21 cellular contexts compared by ENCODE assay signal in the genomic region with DNA sequence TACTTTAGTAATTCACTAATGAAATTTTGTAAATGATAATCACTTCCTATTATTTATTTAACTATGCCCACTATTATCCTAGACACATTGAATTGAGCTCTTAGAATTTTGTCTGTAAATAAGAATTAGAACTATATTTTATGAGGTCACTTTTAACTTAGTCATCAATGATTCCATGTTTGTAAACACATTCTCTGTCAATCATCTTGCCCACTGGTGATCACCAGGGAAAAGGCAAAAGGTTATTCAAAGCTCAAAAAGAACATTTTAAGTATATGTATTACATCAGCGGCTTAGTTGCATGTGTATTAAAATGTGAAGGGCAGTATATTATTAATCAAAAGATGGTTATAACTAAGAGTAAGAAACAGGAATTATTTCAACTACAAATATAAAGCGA.
"Had no signal": no experiment of that assay in that cellular context is flagged by ENCODE, and none has a peak within 500 bp of the region (broad histone marks: within the 10 kb centered on the region; RNA-seq: fewer than 3 reads in every experiment).

No MANE protein-coding gene starts in this region.

- ATAC-seq: Panc1, T-cell had no signal

- H3K9me3 Mint-ChIP-seq: IgD-negative memory B cell had no signal

- H3K36me3 Mint-ChIP-seq: IgD-negative memory B cell, T-cell had no signal

- H3K9ac ChIP-seq: SK-N-SH had no signal

- H3K4me2 ChIP-seq: SK-N-SH had no signal

- H3K27me3 Mint-ChIP-seq: IgD-negative memory B cell, T-cell had no signal

- H3K9me2 ChIP-seq: SK-N-SH had no signal

- H3K9me3 ChIP-seq: SK-N-SH had no signal

- H3K4me3 Mint-ChIP-seq: IgD-negative memory B cell, T-cell had no signal

- H3K27ac ChIP-seq: RWPE1 had no signal

- H3K27ac Mint-ChIP-seq: IgD-negative memory B cell, T-cell had no signal

- H3K4me1 Mint-ChIP-seq: IgD-negative memory B cell, T-cell had no signal

- DNase-seq: KBM-7, MV-4-11, NCI-H1048, NCI-H1105 treated with DMSO at 0.1 percent for 48 hours, NCI-H1417 treated with DMSO at 0.1 percent for 48 hours, NCI-H146, NCI-H1694 treated with DMSO at 0.1 percent for 48 hours, NCI-H1930, NCI-H2081, NCI-H2107, NCI-H2227 treated with DMSO at 0.1 percent for 48 hours, NCI-H524, NCI-H526 treated with DMSO at 0.1 percent for 48 hours, NCI-H774, SHP77, SK-N-SH, SW 1271, T-cell had no signal
